Comparison of ENCODE assay signal across 11 cellular contexts in genomic region chr7:30911561-30911969, GRCh38. TPM values are rescaled to one million over a fixed set of nuclear protein-coding genes. Genes with fewer than 3 reads are reported as not detected.
DNase-seq lines count a peak whose midpoint lies in the region; ATAC-seq and TF ChIP-seq lines count a peak whose summit lies in the region.
"Had no signal": no experiment of that assay in that cellular context is flagged by ENCODE, and none has a peak within 500 bp of the region (broad histone marks: within the 10 kb centered on the region; RNA-seq: fewer than 3 reads in every experiment).

AQP1 (plus strand) TSS chr7:30911853; CDS start chr7:30911910, 57 bp downstream.

- TF ChIP-seq CTCF in fibroblast of lung (conservative IDR thresholded peaks at IDR 0.05 in 1 of 2, IDR thresholded peaks at IDR 0.05 in 1 of 2; ENCODE audit: low read depth in 1 of 2, low read length in 2 of 2) (no peak), transverse colon (IDR thresholded peaks at IDR 0.05) (no peak), natural killer cell (IDR thresholded peaks at IDR 0.05) (no peak)

- no peaks in the 10 kb centered on the region for H3K9me3 ChIP-seq in T-helper 17 cell (ENCODE audit: control insufficient read depth, low read length, poor library complexity, severe bottlenecking)
- H3K9me3 ChIP-seq in fibroblast of lung (ENCODE audit: control insufficient read depth, insufficient read depth, low read depth, low read length): no peaks in the 10 kb centered on the region
- H3K9me3 ChIP-seq in muscle layer of colon (ENCODE audit: low read length): no peaks in the 10 kb centered on the region
- H3K9me3 ChIP-seq in transverse colon: no peaks in the 10 kb centered on the region

- 17 to 23% methylated on average over 6 to 12 of the region's 12 CpGs for WGBS in transverse colon (ENCODE audit: low coverage in 1 of 2), 2 donors

- H3K79me2 ChIP-seq in fibroblast of lung (ENCODE audit: control insufficient read depth, insufficient read depth, low read length): no peaks in the 10 kb centered on the region

- H3K9ac ChIP-seq in fibroblast of lung (ENCODE audit: insufficient read depth, low read length) (no peak within 1 kb of the TSS), muscle layer of colon (ENCODE audit: low read length) (peak within 1 kb of the TSS; percentile 38)

- H3K27ac ChIP-seq in fibroblast of lung (ENCODE audit: insufficient read depth, low read length) (no peak within 1 kb of the TSS), muscle layer of colon (ENCODE audit: low read depth, low read length) (peak within 1 kb of the TSS; percentile 84), transverse colon (peak within 1 kb of the TSS; percentile 59 to 87 (median 77))

- TF ChIP-seq POLR2A in transverse colon (IDR thresholded peaks at IDR 0.05): peak; percentile 80

- H3K4me3 Mint-ChIP-seq in T-helper 17 cell: peak within 1 kb of the TSS; percentile 19
- H3K4me3 Mint-ChIP-seq in activated T-cell treated with anti-CD3 and anti-CD28 coated beads, Interleukin-2, amount 50 U/mL, for 24 hours: no peak within 1 kb of the TSS
- H3K4me3 Mint-ChIP-seq in natural killer cell: no peak within 1 kb of the TSS
- H3K4me3 Mint-ChIP-seq: activated CD4-positive, alpha-beta T cell treated with anti-CD3 and anti-CD28 coated beads, Interleukin-2, amount 10 ng/mL, durations not matched to agents 24 days and 14 days; memory B cell had no signal

- H3K4me1 Mint-ChIP-seq in T-helper 17 cell (peaks cover 6% of the 10 kb centered on the region), natural killer cell (no peaks in the 10 kb centered on the region)
- no peaks in the 10 kb centered on the region for H3K4me1 Mint-ChIP-seq in activated T-cell treated with anti-CD3 and anti-CD28 coated beads, Interleukin-2, amount 50 U/mL, for 24 hours (ENCODE audit: low read depth)

- H3K4me3 ChIP-seq in fibroblast of lung (replicated peaks in 1 of 4; ENCODE audit: control extremely low read depth in 1 of 4, insufficient read depth in 1 of 4, low read depth in 3 of 4, low read length in 4 of 4) (peak within 1 kb of the TSS in 3 of 4 experiments; percentile 3 to 25 (median 13)), muscle layer of colon (ENCODE audit: low read depth in 1 of 2, low read length in 2 of 2) (peak within 1 kb of the TSS; percentile 31 to 91), transverse colon (peak within 1 kb of the TSS in 3 of 4 donors; percentile 15 to 34 (median 27))

- H3K4me1 ChIP-seq in fibroblast of lung (ENCODE audit: control insufficient read depth, extremely low read depth, insufficient read depth, low read length): peaks cover 21% of the 10 kb centered on the region
- H3K4me1 ChIP-seq in muscle layer of colon (ENCODE audit: insufficient read depth, low read length): peaks cover 64% of the 10 kb centered on the region
- H3K4me1 ChIP-seq in transverse colon: peaks cover 17 to 63% (median 47%) of the 10 kb centered on the region in 4 donors

- no peak for DNase-seq in T-helper 17 cell
- peak; percentile 55 to 62 for DNase-seq in fibroblast of lung (ENCODE audit: low read depth in 2 of 2)
- peak; percentile 83 for DNase-seq in transverse colon
- DNase-seq in dedifferentiated amniotic fluid mesenchymal stem cell (ENCODE audit: extremely low spot score): no peak
- DNase-seq in activated T-cell treated with anti-CD3 and anti-CD28 coated beads, Interleukin-2, amount 50 U/mL, for 24 hours: no peak
- DNase-seq in natural killer cell: no peak
- DNase-seq: activated CD4-positive, alpha-beta T cell treated with anti-CD3 and anti-CD28 coated beads, Interleukin-2, amount 10 ng/mL, durations not matched to agents 24 days and 14 days; GOT3 had no signal

- H3K36me3 Mint-ChIP-seq in T-helper 17 cell (ENCODE audit: low read depth) (peaks cover 3% of the 10 kb centered on the region), natural killer cell (no peaks in the 10 kb centered on the region)
- H3K36me3 Mint-ChIP-seq in activated T-cell treated with anti-CD3 and anti-CD28 coated beads, Interleukin-2, amount 50 U/mL, for 24 hours (ENCODE audit: low read depth): no peaks in the 10 kb centered on the region
- H3K36me3 Mint-ChIP-seq: memory B cell had no signal

- no peak within 1 kb of the TSS for H2AFZ ChIP-seq in fibroblast of lung (ENCODE audit: low read length)

- no peaks in the 10 kb centered on the region for H3K36me3 ChIP-seq in fibroblast of lung (ENCODE audit: control insufficient read depth, insufficient read depth, low read length)
- no peaks in the 10 kb centered on the region for H3K36me3 ChIP-seq in muscle layer of colon (ENCODE audit: insufficient read depth, low read length)
- no peaks in the 10 kb centered on the region for H3K36me3 ChIP-seq in transverse colon

- no peak for TF ChIP-seq EP300 in transverse colon (IDR thresholded peaks at IDR 0.05; ENCODE audit: low read depth)

- no peaks in the 10 kb centered on the region for H4K20me1 ChIP-seq in fibroblast of lung (ENCODE audit: control insufficient read depth, extremely low read depth, insufficient read depth, low read length)

- H3K9me3 Mint-ChIP-seq in activated T-cell treated with anti-CD3 and anti-CD28 coated beads, Interleukin-2, amount 50 U/mL, for 24 hours: no peaks in the 10 kb centered on the region
- no peaks in the 10 kb centered on the region for H3K9me3 Mint-ChIP-seq in natural killer cell
- H3K9me3 Mint-ChIP-seq: activated CD4-positive, alpha-beta T cell treated with anti-CD3 and anti-CD28 coated beads, Interleukin-2, amount 10 ng/mL, durations not matched to agents 24 days and 14 days; memory B cell had no signal

- H3K4me2 ChIP-seq in fibroblast of lung (ENCODE audit: extremely low read depth, insufficient read depth, low read length): peak within 1 kb of the TSS; percentile 54

- no peak for ATAC-seq in T-helper 17 cell
- no peak for ATAC-seq in natural killer cell
- ATAC-seq in GM21717 (IDR thresholded peaks at IDR 0.05; ENCODE audit: unreplicated experiment): no peak

- H3K27me3 ChIP-seq in fibroblast of lung (ENCODE audit: control insufficient read depth, insufficient read depth, low read length) (no peaks in the 10 kb centered on the region), muscle layer of colon (ENCODE audit: control insufficient read depth in 1 of 2, insufficient read depth in 2 of 2, low read length in 2 of 2) (no peaks in the 10 kb centered on the region), transverse colon (no peaks in the 10 kb centered on the region)

- H3K27ac Mint-ChIP-seq in T-helper 17 cell: no peak within 1 kb of the TSS
- H3K27ac Mint-ChIP-seq in activated T-cell treated with anti-CD3 and anti-CD28 coated beads, Interleukin-2, amount 50 U/mL, for 24 hours: no peak within 1 kb of the TSS
- no peak within 1 kb of the TSS for H3K27ac Mint-ChIP-seq in natural killer cell
- H3K27ac Mint-ChIP-seq: activated CD4-positive, alpha-beta T cell treated with anti-CD3 and anti-CD28 coated beads, Interleukin-2, amount 10 ng/mL, durations not matched to agents 24 days and 14 days; memory B cell had no signal

- intact Hi-C loops in transverse colon (cut with DNase I; ENCODE audit: low total_unique reads) (loop anchor here (10.0 kb wide), 1 partner anchor 107 kb away; no protein-coding TSS in a partner anchor), natural killer cell (cut with micrococcal nuclease) (no loop called here)

- in situ Hi-C loops in transverse colon (cut with MboI; ENCODE audit: low pct_ligation_motif_present in 1 of 4, low pct_unique_long_range_greater_than_20kb in 1 of 4, low sequenced_read_pairs in 3 of 4): no loop called here

- H3K27me3 Mint-ChIP-seq in T-helper 17 cell (peaks cover 21% of the 10 kb centered on the region), natural killer cell (ENCODE audit: low read depth in 2 of 2) (peaks cover 0 to 5% of the 10 kb centered on the region in 2 donors)
- no peaks in the 10 kb centered on the region for H3K27me3 Mint-ChIP-seq in activated T-cell treated with anti-CD3 and anti-CD28 coated beads, Interleukin-2, amount 50 U/mL, for 24 hours
- H3K27me3 Mint-ChIP-seq: activated CD4-positive, alpha-beta T cell treated with anti-CD3 and anti-CD28 coated beads, Interleukin-2, amount 10 ng/mL, durations not matched to agents 24 days and 14 days had no signal

RNA-seq across cellular contexts. Expression of gene AQP1, which starts in this region (rescaled TPM):
- total RNA-seq in T-helper 17 cell (under 1 TPM; 0.35 to 0.83 TPM), fibroblast of lung (10.8 and 44.6 TPM in 2 replicates), transverse colon (10 to 100 TPM; 21.3 to 98.3 (median 28.4) TPM), natural killer cell (1 to 10 TPM in 1 of 3 donors, under 1 TPM in 1, not detected in 1; 0.50 to 1.4 TPM)
- 13.0 and 43.2 TPM in 2 replicates for polyA plus RNA-seq in fibroblast of lung
- polyA plus RNA-seq in fibroblast of lung (2012): 15.4 and 47.6 TPM in 2 replicates
- 26.4 and 109 TPM in 2 replicates for polyA minus RNA-seq in fibroblast of lung (ENCODE audit: low replicate concordance)
- total RNA-seq: activated CD4-positive, alpha-beta T cell treated with anti-CD3 and anti-CD28 coated beads, Interleukin-2, amount 10 ng/mL, durations not matched to agents 24 days and 14 days had no signal

Comparison
In these comparisons a context has a peak if more than half of its experiments do, and no peak if none do; other contexts are left out.
1. DNase-seq: peak in fibroblast of lung (2 of 2) and transverse colon (single experiment); none in T-helper 17 cell (0 of 3), dedifferentiated amniotic fluid mesenchymal stem cell (single experiment), activated T-cell treated with anti-CD3 and anti-CD28 coated beads, Interleukin-2, amount 50 U/mL, for 24 hours (single experiment) and natural killer cell (single experiment).
2. Peak in every context shown above with its lines, with median percentiles within 50 percentile points of each other: H3K4me3 ChIP-seq.